In the genomic region with DNA sequence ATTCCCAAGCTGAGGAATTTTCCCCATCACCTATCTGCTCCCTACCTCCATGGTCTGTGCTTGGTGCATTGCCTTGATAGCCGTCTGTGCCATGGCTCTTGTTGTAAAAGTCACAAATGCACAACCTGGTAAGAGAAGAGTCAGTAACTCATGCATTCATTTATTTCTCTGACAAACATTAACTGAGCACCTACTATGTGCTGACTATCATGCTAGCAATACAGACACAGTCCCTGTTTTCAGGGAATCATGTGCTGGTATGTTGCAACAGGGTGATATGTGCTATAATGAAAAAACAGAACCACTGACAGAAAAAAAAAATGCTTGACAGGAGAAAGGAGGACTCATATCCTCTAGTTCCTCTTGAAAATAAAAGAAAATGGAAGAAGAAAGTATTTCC, we compare ENCODE assay signal across 19 cellular contexts. TPM values are rescaled to one million over a fixed set of nuclear protein-coding genes. Genes with fewer than 3 reads are reported as not detected.
"Had no signal": no experiment of that assay in that cellular context is flagged by ENCODE, and none has a peak within 500 bp of the region (broad histone marks: within the 10 kb centered on the region; RNA-seq: fewer than 3 reads in every experiment).

No MANE protein-coding gene starts in this region.

- H3K9me3 Mint-ChIP-seq: naive B cell; stimulated activated naive CD8-positive, alpha-beta T cell treated with anti-CD3 and anti-CD28 coated beads, Interleukin-15, Interleukin-2, amounts not matched to agents 100 ng/mL and 50 ng/mL, for 24 hours; WTC11 had no signal

- H3K27me3 Mint-ChIP-seq: naive B cell; stimulated activated naive CD8-positive, alpha-beta T cell treated with anti-CD3 and anti-CD28 coated beads, Interleukin-15, Interleukin-2, amounts not matched to agents 100 ng/mL and 50 ng/mL, for 24 hours had no signal

- H3K9me3 ChIP-seq: esophagus squamous epithelium, mucosa of descending colon, ovary, psoas muscle, transverse colon had no signal

- H3K27ac ChIP-seq: esophagus squamous epithelium, ovary, psoas muscle, SK-N-MC, skin epidermis, transverse colon had no signal

- H3K4me3 ChIP-seq: esophagus squamous epithelium, mucosa of descending colon, ovary, psoas muscle, SK-N-MC, skin epidermis, transverse colon had no signal

- H3K4me3 Mint-ChIP-seq: naive B cell; stimulated activated naive CD8-positive, alpha-beta T cell treated with anti-CD3 and anti-CD28 coated beads, Interleukin-15, Interleukin-2, amounts not matched to agents 100 ng/mL and 50 ng/mL, for 24 hours; WTC11 had no signal

- DNase-seq: activated CD4-positive, alpha-beta T cell treated with anti-CD3 and anti-CD28 coated beads for 48 hours; activated effector memory CD4-positive, alpha-beta T cell treated with Interleukin-2 at 50 U/mL for 16 hours; activated naive CD4-positive, alpha-beta T cell treated with anti-CD3 and anti-CD28 coated beads, Interleukin-2, amount 50 U/mL, for 16 hours; activated T-cell treated with anti-CD3 and anti-CD28 coated beads for 4 hours; dermis blood vessel endothelial cell; effector memory CD4-positive, alpha-beta T cell; esophagus squamous epithelium; mesenchymal stem cell; mucosa of descending colon; naive B cell; ovary; psoas muscle; right cardiac atrium; transverse colon had no signal

- H3K27me3 ChIP-seq: esophagus squamous epithelium, ovary, transverse colon had no signal

- H3K4me1 Mint-ChIP-seq: naive B cell, WTC11 had no signal

- H3K27ac Mint-ChIP-seq: stimulated activated naive CD8-positive, alpha-beta T cell treated with anti-CD3 and anti-CD28 coated beads, Interleukin-15, Interleukin-2, amounts not matched to agents 100 ng/mL and 50 ng/mL, for 24 hours; WTC11 had no signal

- H3K36me3 ChIP-seq: ovary had no signal

- ATAC-seq: mucosa of descending colon, psoas muscle, right cardiac atrium, WTC11 had no signal

RNA-seq across cellular contexts. Expression of a gene that starts 34.5 kb away (rescaled TPM):
- total RNA-seq: cerebellum, transverse colon had no signal
